8 cellular contexts compared by ENCODE assay signal in genomic region chr12:7018350-7019042, GRCh38. TPM values are rescaled to one million over a fixed set of nuclear protein-coding genes. Genes with fewer than 3 reads are reported as not detected.
DNase-seq lines count a peak whose midpoint lies in the region; ATAC-seq and TF ChIP-seq lines count a peak whose summit lies in the region.

Gene LPCAT3, minus strand, starts transcription at chr12:7018476. Its CDS starts 52 bp downstream, at chr12:7018424.

- peaks cover 7% of the 10 kb centered on the region; the same call in 1 of the 2 replicates for H3K79me2 ChIP-seq in DND-41 (ENCODE audit: insufficient read depth, low read length)
- H3K79me2 ChIP-seq in KMS-11 (ENCODE audit: insufficient read depth, low read depth): no peaks in the 10 kb centered on the region; the same call in 1 of the 2 replicates

- H3K4me2 ChIP-seq in DND-41 (ENCODE audit: insufficient read depth, low read length) (peak within 1 kb of the TSS; percentile 92), KMS-11 (peak within 1 kb of the TSS; percentile 68)

- H3K4me1 ChIP-seq in DND-41 (ENCODE audit: insufficient read depth, low read length): peaks cover 37% of the 10 kb centered on the region
- H3K4me1 ChIP-seq in KMS-11 (ENCODE audit: low read depth, poor library complexity, severe bottlenecking): peaks cover 22% of the 10 kb centered on the region
- peaks cover 27% of the 10 kb centered on the region for H3K4me1 ChIP-seq in Panc1 (ENCODE audit: control insufficient read depth, insufficient read depth, low read length)
- H3K4me1 ChIP-seq in esophagus (ENCODE audit: control insufficient read depth in 2 of 2, insufficient read depth in 2 of 2, low read length in 1 of 2): peaks cover 0 to 2% of the 10 kb centered on the region in 2 donors
- H3K4me1 ChIP-seq in muscle layer of colon (ENCODE audit: insufficient read depth, low read length): peaks cover 16% of the 10 kb centered on the region

- H3K36me3 ChIP-seq in DND-41 (ENCODE audit: insufficient read depth, low read length) (no peaks in the 10 kb centered on the region; the same call in 1 of the 2 replicates), KMS-11 (ENCODE audit: insufficient read depth) (no peaks in the 10 kb centered on the region), Panc1 (ENCODE audit: control insufficient read depth, insufficient read depth, low read length) (peaks cover 3% of the 10 kb centered on the region; the same call in 1 of the 2 replicates), esophagus (ENCODE audit: control insufficient read depth in 2 of 2, insufficient read depth in 2 of 2, low read length in 1 of 2) (peaks cover 0 to under 1% of the 10 kb centered on the region in 2 donors), muscle layer of colon (ENCODE audit: insufficient read depth, low read length) (peaks cover 5% of the 10 kb centered on the region)

- WGBS in esophagus, 2 donors: 0% methylated on average over 69 to 77 of the region's 77 CpGs

- intact Hi-C loops in Panc1 (cut with micrococcal nuclease; ENCODE audit: unreplicated experiment): no loop called here

- peak within 1 kb of the TSS; percentile 88 for H3K4me3 Mint-ChIP-seq in activated T-cell treated with anti-CD3 and anti-CD28 coated beads, Interleukin-2, amount 50 U/mL, for 4 hours

- H3K9me3 ChIP-seq in DND-41 (ENCODE audit: insufficient read depth, low read length, severe bottlenecking) (no peaks in the 10 kb centered on the region), Panc1 (ENCODE audit: control insufficient read depth, insufficient read depth, low read depth, low read length) (no peaks in the 10 kb centered on the region), esophagus (ENCODE audit: control insufficient read depth in 2 of 2, insufficient read depth in 1 of 2, low read depth in 1 of 2, low read length in 1 of 2) (no peaks in the 10 kb centered on the region), muscle layer of colon (ENCODE audit: low read length) (no peaks in the 10 kb centered on the region)

- peaks cover 5% of the 10 kb centered on the region for H3K36me3 Mint-ChIP-seq in activated T-cell treated with anti-CD3 and anti-CD28 coated beads, Interleukin-2, amount 50 U/mL, for 4 hours (ENCODE audit: insufficient read depth)

- no peaks in the 10 kb centered on the region for H3K27me3 Mint-ChIP-seq in activated T-cell treated with anti-CD3 and anti-CD28 coated beads, Interleukin-2, amount 50 U/mL, for 4 hours (ENCODE audit: low read depth)

- POLR2A ChIA-PET in Panc1 (lab: Charles Lee): no interaction called here

- H3K9ac ChIP-seq in DND-41 (ENCODE audit: low read depth, low read length) (peak within 1 kb of the TSS; percentile 73), KMS-11 (peak within 1 kb of the TSS; percentile 51), muscle layer of colon (ENCODE audit: low read length) (peak within 1 kb of the TSS; percentile 90)

- DNase-seq in DND-41 (peak; percentile 95), Panc1 (ENCODE audit: low read depth, low spot score) (peak; percentile 71)
- DNase-seq in activated T-cell treated with anti-CD3 and anti-CD28 coated beads, Interleukin-2, amount 50 U/mL, for 4 hours: peak; percentile 95
- DNase-seq in stimulated activated CD8-positive, alpha-beta memory T cell treated with anti-CD3 and anti-CD28 coated beads, Interleukin-7, amount 100 ng/mL, for 24 hours (ENCODE audit: low read depth): peak; percentile 91

- H3K27ac ChIP-seq in DND-41 (ENCODE audit: low read length): peak within 1 kb of the TSS; percentile 80
- peak within 1 kb of the TSS; percentile 60 for H3K27ac ChIP-seq in KMS-11
- H3K27ac ChIP-seq in Panc1 (ENCODE audit: low read length): peak within 1 kb of the TSS; percentile 86
- peak within 1 kb of the TSS; percentile 92 to 98 for H3K27ac ChIP-seq in esophagus (ENCODE audit: low read depth in 2 of 2, low read length in 1 of 2)
- peak within 1 kb of the TSS; percentile 98 for H3K27ac ChIP-seq in muscle layer of colon (ENCODE audit: low read depth, low read length)

- H3K27me3 ChIP-seq in DND-41 (ENCODE audit: insufficient read depth, low read length, poor library complexity) (no peaks in the 10 kb centered on the region), KMS-11 (ENCODE audit: insufficient read depth, low read depth) (no peaks in the 10 kb centered on the region), Panc1 (ENCODE audit: control insufficient read depth, insufficient read depth, low read length) (no peaks in the 10 kb centered on the region), esophagus (ENCODE audit: control insufficient read depth in 1 of 2, insufficient read depth in 2 of 2, low read length in 2 of 2) (no peaks in the 10 kb centered on the region), muscle layer of colon (ENCODE audit: control insufficient read depth in 1 of 2, insufficient read depth in 2 of 2, low read length in 2 of 2) (no peaks in the 10 kb centered on the region)

- peaks cover 23% of the 10 kb centered on the region for H3K4me1 Mint-ChIP-seq in activated T-cell treated with anti-CD3 and anti-CD28 coated beads, Interleukin-2, amount 50 U/mL, for 4 hours (ENCODE audit: low read depth)

- peak; percentile 87 for TF ChIP-seq CTCF in DND-41 (IDR thresholded peaks at IDR 0.05; ENCODE audit: borderline replicate concordance, extremely low read depth, low read length, poor library complexity, severe bottlenecking)
- TF ChIP-seq CTCF in KMS-11 (conservative IDR thresholded peaks at IDR 0.05; ENCODE audit: low read depth, low read length): peak; percentile 55
- TF ChIP-seq CTCF in Panc1 (IDR thresholded peaks at IDR 0.05): peak; percentile 92

- in situ Hi-C loops in Panc1 (cut with HindIII; ENCODE audit: low pct_unique_long_range_greater_than_20kb, low sequenced_read_pairs): no loop called here

- H2AFZ ChIP-seq in DND-41 (ENCODE audit: low read depth, low read length): peak within 1 kb of the TSS; percentile 94
- peak within 1 kb of the TSS; percentile 82 for H2AFZ ChIP-seq in KMS-11 (ENCODE audit: low read depth)

- H3K9me3 Mint-ChIP-seq in activated T-cell treated with anti-CD3 and anti-CD28 coated beads, Interleukin-2, amount 50 U/mL, for 4 hours: no peaks in the 10 kb centered on the region

- H3K4me3 ChIP-seq in DND-41 (ENCODE audit: low read depth in 1 of 2, low read length in 2 of 2) (peak within 1 kb of the TSS; percentile 73 to 89), KMS-11 (IDR thresholded peaks at IDR 0.05; ENCODE audit: insufficient read depth, low read depth, low read length) (no peak within 1 kb of the TSS), Panc1 (ENCODE audit: low read depth in 2 of 2, low read length in 2 of 2) (peak within 1 kb of the TSS; percentile 80 to 85), esophagus (ENCODE audit: low read depth in 1 of 2, low read length in 2 of 2) (peak within 1 kb of the TSS; percentile 82 to 97), muscle layer of colon (ENCODE audit: low read depth in 1 of 2, low read length in 2 of 2) (peak within 1 kb of the TSS; percentile 94)

- H4K20me1 ChIP-seq in DND-41 (ENCODE audit: insufficient read depth, low read length) (no peaks in the 10 kb centered on the region), KMS-11 (ENCODE audit: insufficient read depth) (no peaks in the 10 kb centered on the region)

- BruUV-seq in Panc1 (replicated peaks; lab: Mats Ljungman, UMichigan): no TSS peak

- ATAC-seq in DND-41 (ENCODE audit: insufficient read depth, low read depth) (peak; percentile 93), GM21737 (IDR thresholded peaks at IDR 0.05; ENCODE audit: unreplicated experiment) (peak; percentile 91), Panc1 (peak; percentile 96)
- peak; percentile 97 to 98 for ATAC-seq in activated T-cell treated with anti-CD3 and anti-CD28 coated beads, Interleukin-2, amount 50 U/mL, for 4 hours

- CTCF ChIA-PET in Panc1 (lab: Charles Lee): no interaction called here

RNA-seq across cellular contexts. Expression of gene LPCAT3, which starts in this region (rescaled TPM):
- total RNA-seq in Panc1 (2021; ENCODE audit: unreplicated experiment): 54.3 TPM
- 42.6 TPM for polyA plus RNA-seq in Panc1 (2012; ENCODE audit: insufficient read length)
- 10 to 100 TPM; 24.4 to 27.6 (median 25.0) TPM for total RNA-seq in activated T-cell treated with anti-CD3 and anti-CD28 coated beads, Interleukin-2, amount 50 U/mL, for 4 hours
- 10 to 100 TPM; 15.7 to 27.0 TPM for polyA plus RNA-seq in esophagus
